Comparison of ENCODE assay signal across 2 cellular contexts in the genomic region with DNA sequence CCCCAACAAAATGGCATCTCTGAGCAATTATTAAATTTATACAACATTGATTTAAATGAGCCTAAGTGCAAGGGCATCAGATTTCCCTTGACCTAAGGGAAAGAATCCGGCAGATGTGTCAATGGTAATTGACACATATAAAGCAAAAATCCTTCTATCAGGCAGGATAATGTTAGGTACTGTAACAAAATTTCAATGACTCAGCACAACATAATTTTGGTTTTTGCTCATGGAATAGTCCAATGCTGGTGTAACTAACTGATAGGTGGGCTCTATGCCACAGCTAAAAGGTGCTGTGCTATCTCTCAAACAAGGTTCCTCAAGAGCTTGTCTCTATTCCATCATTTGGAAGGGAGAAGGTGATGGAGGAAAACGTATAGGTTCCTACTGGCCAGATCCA.
TF ChIP-seq lines count a peak whose summit lies in the region.

No MANE protein-coding gene starts in this region.

TF ChIP-seq in HEK293, 187 proteins besides CTCF, POLR2A, EP300 and RAD21 (continued from another document):
- TF ChIP-seq, protein P1, sequence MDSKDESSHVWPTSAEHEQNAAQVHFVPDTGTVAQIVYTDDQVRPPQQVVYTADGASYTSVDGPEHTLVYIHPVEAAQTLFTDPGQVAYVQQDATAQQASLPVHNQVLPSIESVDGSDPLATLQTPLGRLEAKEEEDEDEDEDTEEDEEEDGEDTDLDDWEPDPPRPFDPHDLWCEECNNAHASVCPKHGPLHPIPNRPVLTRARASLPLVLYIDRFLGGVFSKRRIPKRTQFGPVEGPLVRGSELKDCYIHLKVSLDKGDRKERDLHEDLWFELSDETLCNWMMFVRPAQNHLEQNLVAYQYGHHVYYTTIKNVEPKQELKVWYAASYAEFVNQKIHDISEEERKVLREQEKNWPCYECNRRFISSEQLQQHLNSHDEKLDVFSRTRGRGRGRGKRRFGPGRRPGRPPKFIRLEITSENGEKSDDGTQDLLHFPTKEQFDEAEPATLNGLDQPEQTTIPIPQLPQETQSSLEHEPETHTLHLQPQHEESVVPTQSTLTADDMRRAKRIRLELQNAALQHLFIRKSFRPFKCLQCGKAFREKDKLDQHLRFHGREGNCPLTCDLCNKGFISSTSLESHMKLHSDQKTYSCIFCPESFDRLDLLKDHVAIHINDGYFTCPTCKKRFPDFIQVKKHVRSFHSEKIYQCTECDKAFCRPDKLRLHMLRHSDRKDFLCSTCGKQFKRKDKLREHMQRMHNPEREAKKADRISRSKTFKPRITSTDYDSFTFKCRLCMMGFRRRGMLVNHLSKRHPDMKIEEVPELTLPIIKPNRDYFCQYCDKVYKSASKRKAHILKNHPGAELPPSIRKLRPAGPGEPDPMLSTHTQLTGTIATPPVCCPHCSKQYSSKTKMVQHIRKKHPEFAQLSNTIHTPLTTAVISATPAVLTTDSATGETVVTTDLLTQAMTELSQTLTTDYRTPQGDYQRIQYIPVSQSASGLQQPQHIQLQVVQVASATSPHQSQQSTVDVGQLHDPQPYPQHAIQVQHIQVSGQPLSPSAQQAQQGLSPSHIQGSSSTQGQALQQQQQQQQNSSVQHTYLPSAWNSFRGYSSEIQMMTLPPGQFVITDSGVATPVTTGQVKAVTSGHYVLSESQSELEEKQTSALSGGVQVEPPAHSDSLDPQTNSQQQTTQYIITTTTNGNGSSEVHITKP (tag by site-specific recombination; IDR thresholded peaks at IDR 0.05) = peak; percentile 27; the same call in 1 of the 2 replicates

TF ChIP-seq in K562, 482 proteins besides CTCF, POLR2A, EP300 and RAD21 (continued from another document):
- TF ChIP-seq, protein P2, sequence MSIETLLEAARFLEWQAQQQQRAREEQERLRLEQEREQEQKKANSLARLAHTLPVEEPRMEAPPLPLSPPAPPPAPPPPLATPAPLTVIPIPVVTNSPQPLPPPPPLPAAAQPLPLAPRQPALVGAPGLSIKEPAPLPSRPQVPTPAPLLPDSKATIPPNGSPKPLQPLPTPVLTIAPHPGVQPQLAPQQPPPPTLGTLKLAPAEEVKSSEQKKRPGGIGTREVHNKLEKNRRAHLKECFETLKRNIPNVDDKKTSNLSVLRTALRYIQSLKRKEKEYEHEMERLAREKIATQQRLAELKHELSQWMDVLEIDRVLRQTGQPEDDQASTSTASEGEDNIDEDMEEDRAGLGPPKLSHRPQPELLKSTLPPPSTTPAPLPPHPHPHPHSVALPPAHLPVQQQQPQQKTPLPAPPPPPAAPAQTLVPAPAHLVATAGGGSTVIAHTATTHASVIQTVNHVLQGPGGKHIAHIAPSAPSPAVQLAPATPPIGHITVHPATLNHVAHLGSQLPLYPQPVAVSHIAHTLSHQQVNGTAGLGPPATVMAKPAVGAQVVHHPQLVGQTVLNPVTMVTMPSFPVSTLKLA (conservative IDR thresholded peaks at IDR 0.05) = no peak
- TF ChIP-seq ZNF354B (CRISPR knock-in tag; IDR thresholded peaks at IDR 0.05) (no peak), IFI16 (CRISPR knock-in tag; IDR thresholded peaks at IDR 0.05) (no peak), NELFE (IDR thresholded peaks at IDR 0.05; ENCODE audit: insufficient read depth, insufficient read length) (no peak), ZNF184 (CRISPR knock-in tag; IDR thresholded peaks at IDR 0.05) (no peak), MAFF (IDR thresholded peaks at IDR 0.05; ENCODE audit: low read length) (peak; percentile 53), MAFG (tag; conservative IDR thresholded peaks at IDR 0.05) (peak; percentile 65), NFRKB (IDR thresholded peaks at IDR 0.05; ENCODE audit: low read depth) (no peak), ZNF316 (IDR thresholded peaks at IDR 0.05) (peak; percentile 77), ZNF436 (CRISPR knock-in tag; IDR thresholded peaks at IDR 0.05) (no peak), MAFK (IDR thresholded peaks at IDR 0.05; ENCODE audit: low read length) (peak; percentile 48; the same call in 1 of the 2 replicates), FUS (optimal IDR thresholded peaks at IDR 0.05; ENCODE audit: low read depth, low read length) (no peak), HLTF (IDR thresholded peaks at IDR 0.05) (no peak), C11orf30 (IDR thresholded peaks at IDR 0.05; ENCODE audit: low read depth) (peak; percentile 59; the same call in 1 of the 2 replicates)
